1 cellular context compared by ENCODE assay signal in the genomic region with DNA sequence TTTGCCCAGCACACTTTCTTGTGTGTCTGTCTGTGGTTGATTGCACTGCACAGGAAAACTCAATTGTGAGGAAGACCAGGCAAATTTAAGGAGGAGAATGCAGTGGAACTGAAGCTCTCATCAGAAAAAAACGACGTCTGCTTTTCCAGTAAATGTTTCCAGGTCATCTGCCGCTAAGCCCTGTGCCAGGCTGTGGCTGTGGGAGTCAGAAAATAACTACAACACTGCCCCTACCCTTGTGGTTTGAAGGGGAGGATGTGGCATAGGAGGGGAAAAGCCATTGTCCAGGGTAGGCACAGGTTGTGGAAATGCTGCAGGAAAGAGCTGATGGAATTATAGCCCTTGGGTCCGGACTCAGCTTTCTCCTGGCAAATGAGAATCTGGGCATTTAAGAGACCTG.
TF ChIP-seq lines count a peak whose summit lies in the region.

No MANE protein-coding gene starts in this region.

TF ChIP-seq in H1, 55 proteins besides CTCF, POLR2A, EP300 and RAD21:
- TF ChIP-seq CBX5 (IDR thresholded peaks at IDR 0.05; ENCODE audit: low read depth, low read length): no peak
- TF ChIP-seq FOSL1 (IDR thresholded peaks at IDR 0.05; ENCODE audit: insufficient read depth, low read depth, low read length): no peak
- TF ChIP-seq RNF2 (IDR thresholded peaks at IDR 0.05; ENCODE audit: borderline replicate concordance, low read depth, low read length, missing control alignments, poor library complexity, severe bottlenecking): no peak
- TF ChIP-seq HDAC6 (IDR thresholded peaks at IDR 0.05; ENCODE audit: low read depth, low read length): no peak
- no peak for TF ChIP-seq SIN3A (conservative IDR thresholded peaks at IDR 0.05 in 1 of 2, IDR thresholded peaks at IDR 0.05 in 1 of 2; ENCODE audit: low read depth in 1 of 2, low read length in 2 of 2)
- no peak for TF ChIP-seq KDM5A (IDR thresholded peaks at IDR 0.05; ENCODE audit: low read length)
- TF ChIP-seq MAFK (IDR thresholded peaks at IDR 0.05; ENCODE audit: low read depth, low read length): no peak
- TF ChIP-seq EZH2 (IDR thresholded peaks at IDR 0.05; ENCODE audit: low read depth, low read length, severe bottlenecking): no peak
- no peak for TF ChIP-seq EGR1 (IDR thresholded peaks at IDR 0.05; ENCODE audit: borderline replicate concordance, low read depth, low read length)
- no peak for TF ChIP-seq SIRT6 (IDR thresholded peaks at IDR 0.05; ENCODE audit: low read length)
- no peak for TF ChIP-seq JUND (IDR thresholded peaks at IDR 0.05; ENCODE audit: low read length)
- no peak for TF ChIP-seq NANOG (IDR thresholded peaks at IDR 0.05; ENCODE audit: insufficient read depth, low read depth, low read length, poor library complexity, severe bottlenecking)
